In the genomic region with DNA sequence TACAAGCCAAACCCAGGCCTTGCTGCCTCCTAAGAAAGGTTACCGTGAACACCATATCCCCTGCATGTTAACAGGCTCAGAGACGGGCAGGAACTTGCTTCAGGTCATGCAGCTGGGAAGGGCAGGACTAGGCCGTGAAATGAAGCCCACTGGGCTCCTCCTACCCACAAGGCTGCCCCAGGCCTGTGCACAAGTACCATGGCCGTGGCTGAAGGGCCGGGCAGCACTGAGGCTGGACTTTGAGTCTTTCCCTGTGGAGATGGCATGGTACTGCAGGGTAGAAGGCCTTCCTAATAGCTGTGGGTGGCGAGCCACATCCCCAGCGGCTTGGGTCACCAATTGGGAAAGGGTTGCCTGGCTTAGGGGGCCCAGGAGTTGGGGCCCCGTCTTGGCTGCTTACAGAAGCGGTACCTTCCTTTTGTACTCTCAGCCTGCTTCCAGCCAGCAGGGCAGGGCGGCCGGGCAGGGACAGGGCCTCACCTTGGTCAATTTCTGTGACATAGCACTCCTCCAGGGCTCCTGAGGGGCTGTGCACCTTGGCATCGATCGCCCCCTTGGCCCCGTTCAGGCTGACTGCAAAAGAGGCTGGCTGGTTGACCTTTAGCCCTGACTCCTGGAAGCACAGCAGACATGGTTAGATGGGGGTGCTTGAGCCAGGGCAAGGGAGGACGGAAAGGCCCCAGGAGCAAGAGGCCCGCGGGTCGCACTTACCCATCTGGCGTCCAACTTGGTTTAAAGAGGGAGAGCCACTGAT, we compare ENCODE assay signal across 19 cellular contexts. TPM values are rescaled to one million over a fixed set of nuclear protein-coding genes. Genes with fewer than 3 reads are reported as not detected.
DNase-seq lines count a peak whose midpoint lies in the region; ATAC-seq, FAIRE-seq and TF ChIP-seq lines count a peak whose summit lies in the region.
"Had no signal": no experiment of that assay in that cellular context is flagged by ENCODE, and none has a peak within 500 bp of the region (broad histone marks: within the 10 kb centered on the region; RNA-seq: fewer than 3 reads in every experiment).

No MANE protein-coding gene starts in this region.

- peaks cover 13% of the 10 kb centered on the region for H4K20me1 ChIP-seq in K562 (replicated peaks; ENCODE audit: control insufficient read depth, insufficient read depth, low read length)

- ATAC-seq in CD4-positive, CD25-positive, alpha-beta regulatory T cell (ENCODE audit: low read depth in 2 of 2): no peak
- ATAC-seq in K562 (no peak), HG02870 (IDR thresholded peaks at IDR 0.05; ENCODE audit: unreplicated experiment) (no peak)
- ATAC-seq in naive thymus-derived CD4-positive, alpha-beta T cell: no peak
- ATAC-seq: WTC11 had no signal

- in situ Hi-C loops in K562 (cut with MboI): no loop called here

- TF ChIP-seq POLR2A in K562 (conservative IDR thresholded peaks at IDR 0.05): no peak

- no TSS peak for BruUV-seq in K562 (replicated peaks; lab: Mats Ljungman, UMichigan)

- H3K4me2 ChIP-seq in K562 (ENCODE audit: insufficient read depth, low read length): no peak overlapping the region

- H3K79me2 ChIP-seq in K562 (ENCODE audit: control insufficient read depth, insufficient read depth, low read length): no peaks in the 10 kb centered on the region
- H3K79me2 ChIP-seq: parathyroid adenoma had no signal

- peak overlapping the region; percentile 21 to 89 (median 74) for H3K4me3 Mint-ChIP-seq in CD4-positive, CD25-positive, alpha-beta regulatory T cell
- H3K4me3 Mint-ChIP-seq in naive thymus-derived CD4-positive, alpha-beta T cell: peak overlapping the region in 5 of 10 donors; percentile 9 to 68 (median 43)
- H3K4me3 Mint-ChIP-seq in mesothelial cell of epicardium: no peak overlapping the region
- H3K4me3 Mint-ChIP-seq: activated T-cell treated with anti-CD3 and anti-CD28 coated beads, Interleukin-2, amount 50 U/mL, for 4 hours; WTC11 had no signal

- H3K9me3 ChIP-seq in CD4-positive, CD25-positive, alpha-beta regulatory T cell (ENCODE audit: control insufficient read depth in 2 of 2, low read length in 2 of 2): no peaks in the 10 kb centered on the region
- H3K9me3 ChIP-seq in K562 (replicated peaks; ENCODE audit: control insufficient read depth, insufficient read depth, low read depth, low read length): no peaks in the 10 kb centered on the region
- no peaks in the 10 kb centered on the region for H3K9me3 ChIP-seq in naive thymus-derived CD4-positive, alpha-beta T cell (ENCODE audit: control insufficient read depth in 2 of 3, low read length in 3 of 3)
- H3K9me3 ChIP-seq: BE2C, testis had no signal

- H2AFZ ChIP-seq in K562 (ENCODE audit: low read depth, low read length): no peak overlapping the region
- H2AFZ ChIP-seq: parathyroid adenoma had no signal

- no peak for TF ChIP-seq EP300 in K562 (IDR thresholded peaks at IDR 0.05; ENCODE audit: low read length)

- no peaks in the 10 kb centered on the region for H3K27me3 ChIP-seq in CD4-positive, CD25-positive, alpha-beta regulatory T cell (ENCODE audit: control insufficient read depth, insufficient read depth, low read length)
- no peaks in the 10 kb centered on the region for H3K27me3 ChIP-seq in K562 (ENCODE audit: control insufficient read depth in 2 of 2, insufficient read depth in 2 of 2, low read length in 2 of 2)
- no peaks in the 10 kb centered on the region for H3K27me3 ChIP-seq in naive thymus-derived CD4-positive, alpha-beta T cell (ENCODE audit: control insufficient read depth in 2 of 2, insufficient read depth in 2 of 2, low read length in 2 of 2)
- H3K27me3 ChIP-seq: BE2C, testis had no signal

- H3K4me3 ChIP-seq in CD4-positive, CD25-positive, alpha-beta regulatory T cell (ENCODE audit: low read depth, low read length): no peak overlapping the region
- H3K4me3 ChIP-seq in K562: no peak overlapping the region
- no peak overlapping the region for H3K4me3 ChIP-seq in naive thymus-derived CD4-positive, alpha-beta T cell (ENCODE audit: low read length)
- H3K4me3 ChIP-seq: testis had no signal

- no peak overlapping the region for H3K9ac ChIP-seq in K562 (ENCODE audit: insufficient read depth in 1 of 2, low read depth in 2 of 2, low read length in 2 of 2)
- H3K9ac ChIP-seq: parathyroid adenoma had no signal

- intact Hi-C loops in K562 (cut with micrococcal nuclease): no loop called here
- intact Hi-C loops in naive thymus-derived CD4-positive, alpha-beta T cell (cut with micrococcal nuclease): no loop called here

- peak overlapping the region; percentile 68 for H3K27ac ChIP-seq in CD4-positive, CD25-positive, alpha-beta regulatory T cell (ENCODE audit: insufficient read depth, low read length, poor library complexity, severe bottlenecking)
- H3K27ac ChIP-seq in K562 (ENCODE audit: extremely low read depth, low read depth, low read length): no peak overlapping the region
- peak overlapping the region; percentile 66 for H3K27ac ChIP-seq in naive thymus-derived CD4-positive, alpha-beta T cell (ENCODE audit: low read depth, low read length)
- H3K27ac ChIP-seq: parathyroid adenoma, testis had no signal

- H3K9me3 Mint-ChIP-seq in CD4-positive, CD25-positive, alpha-beta regulatory T cell: peaks cover 0 to 2% (median 0%) of the 10 kb centered on the region in 7 donors
- no peaks in the 10 kb centered on the region for H3K9me3 Mint-ChIP-seq in naive thymus-derived CD4-positive, alpha-beta T cell
- H3K9me3 Mint-ChIP-seq in mesothelial cell of epicardium: no peaks in the 10 kb centered on the region
- H3K9me3 Mint-ChIP-seq: activated T-cell treated with anti-CD3 and anti-CD28 coated beads, Interleukin-2, amount 50 U/mL, for 4 hours; WTC11 had no signal

- WGBS in K562 (ENCODE audit: insufficient coverage, low coverage, missing lambda C conversion rate): 78% methylated on average over 11 of the region's 19 CpGs

- H3K36me3 ChIP-seq in CD4-positive, CD25-positive, alpha-beta regulatory T cell (ENCODE audit: control insufficient read depth, insufficient read depth, low read length): peaks cover 47% of the 10 kb centered on the region
- peaks cover 75% of the 10 kb centered on the region; the same call in 2 of the 3 replicates for H3K36me3 ChIP-seq in K562 (ENCODE audit: control insufficient read depth, insufficient read depth, low read length)
- H3K36me3 ChIP-seq in naive thymus-derived CD4-positive, alpha-beta T cell (ENCODE audit: control insufficient read depth in 2 of 3, insufficient read depth in 3 of 3, low read length in 3 of 3): peaks cover 5 to 72% (median 8%) of the 10 kb centered on the region in 3 experiments

- DNase-seq in CD4-positive, CD25-positive, alpha-beta regulatory T cell: no peak
- DNase-seq in EL (peak; percentile 3), K562 (ENCODE audit: extremely low read depth in 1 of 4, low spot score in 3 of 4) (no peak), KG1 (lab: John Stamatoyannopoulos, UW) (no peak), mesothelial cell of epicardium (ENCODE audit: low spot score in 2 of 2, unreplicated experiment in 2 of 2) (no peak)
- no peak for DNase-seq in naive thymus-derived CD4-positive, alpha-beta T cell
- DNase-seq: activated T-cell treated with anti-CD3 and anti-CD28 coated beads, Interleukin-2, amount 50 U/mL, for 4 hours; BE2C; DMS79; NCI-H1694; stimulated activated CD4-positive, alpha-beta T cell treated with anti-CD3 and anti-CD28 coated beads, Interleukin-12 subunit alpha, Interleukin-12 subunit beta, amount 100 ng/mL, for 4 hours; testis had no signal

- CTCF ChIA-PET in K562 (lab: Yijun Ruan, JAX; ENCODE audit: low intra/inter-chr PET ratio): no interaction called here
- CTCF ChIA-PET in naive thymus-derived CD4-positive, alpha-beta T cell (lab: Charles Lee): no interaction called here

- H3K4me1 ChIP-seq in CD4-positive, CD25-positive, alpha-beta regulatory T cell (ENCODE audit: control insufficient read depth, insufficient read depth, low read length, poor library complexity, severe bottlenecking): peaks cover 85% of the 10 kb centered on the region
- H3K4me1 ChIP-seq in K562 (replicated peaks in 1 of 2; ENCODE audit: control insufficient read depth in 2 of 2, insufficient read depth in 2 of 2, low read length in 2 of 2): peaks cover 3 to 50% of the 10 kb centered on the region in 2 experiments; a peak in 3 of 5 replicates
- peaks cover 33 to 75% of the 10 kb centered on the region in 2 donors for H3K4me1 ChIP-seq in naive thymus-derived CD4-positive, alpha-beta T cell (ENCODE audit: control insufficient read depth in 2 of 2, insufficient read depth in 2 of 2, low read length in 2 of 2)
- H3K4me1 ChIP-seq: BE2C, parathyroid adenoma, testis had no signal

- no peaks in the 10 kb centered on the region for H3K27me3 Mint-ChIP-seq in CD4-positive, CD25-positive, alpha-beta regulatory T cell
- H3K27me3 Mint-ChIP-seq in naive thymus-derived CD4-positive, alpha-beta T cell: no peaks in the 10 kb centered on the region
- no peaks in the 10 kb centered on the region for H3K27me3 Mint-ChIP-seq in mesothelial cell of epicardium (ENCODE audit: low read depth)

- POLR2A ChIA-PET in K562 (lab: Yijun Ruan, JAX): interaction anchor here (1.4 kb wide), 1 partner anchor 15 kb away, joined by 3 read pairs; no protein-coding TSS in a partner anchor
- POLR2A ChIA-PET in naive thymus-derived CD4-positive, alpha-beta T cell (lab: Charles Lee): interaction anchor here (0.6 to 5.8 kb wide), 5 partner anchors 11 to 383 kb away, joined by 3 to 45 read pairs (median 8); no protein-coding TSS in a partner anchor

- H3K27ac Mint-ChIP-seq in CD4-positive, CD25-positive, alpha-beta regulatory T cell: peak overlapping the region; percentile 80 to 92 (median 82)
- H3K27ac Mint-ChIP-seq in naive thymus-derived CD4-positive, alpha-beta T cell: peak overlapping the region in 8 of 9 donors; percentile 46 to 88 (median 60)
- no peak overlapping the region for H3K27ac Mint-ChIP-seq in mesothelial cell of epicardium
- H3K27ac Mint-ChIP-seq: WTC11 had no signal

- FAIRE-seq in K562 (lab: Jason Lieb, UNC): no peak

- TF ChIP-seq CTCF in K562 (IDR thresholded peaks at IDR 0.05 in 2 of 3, conservative IDR thresholded peaks at IDR 0.05 in 1 of 3; ENCODE audit: insufficient read depth in 2 of 3, low read depth in 1 of 3, low read length in 3 of 3) (no peak), mesothelial cell of epicardium (IDR thresholded peaks at IDR 0.05; ENCODE audit: unreplicated experiment) (no peak)

- H3K9me1 ChIP-seq in K562 (ENCODE audit: control insufficient read depth, insufficient read depth, low read length): no peaks in the 10 kb centered on the region

- no peak for TF ChIP-seq RAD21 in K562 (CRISPR knock-in tag; conservative IDR thresholded peaks at IDR 0.05 in 1 of 2, IDR thresholded peaks at IDR 0.05 in 1 of 2)

- peaks cover 0 to 72% (median 9%) of the 10 kb centered on the region in 4 donors for H3K4me1 Mint-ChIP-seq in CD4-positive, CD25-positive, alpha-beta regulatory T cell
- peaks cover 12 to 41% (median 25%) of the 10 kb centered on the region in 7 donors for H3K4me1 Mint-ChIP-seq in naive thymus-derived CD4-positive, alpha-beta T cell
- H3K4me1 Mint-ChIP-seq in mesothelial cell of epicardium: no peaks in the 10 kb centered on the region

- H3K36me3 Mint-ChIP-seq in CD4-positive, CD25-positive, alpha-beta regulatory T cell: peaks cover 8% of the 10 kb centered on the region
- H3K36me3 Mint-ChIP-seq in naive thymus-derived CD4-positive, alpha-beta T cell: peaks cover 0 to 3% (median 0%) of the 10 kb centered on the region in 5 donors
- H3K36me3 Mint-ChIP-seq in mesothelial cell of epicardium: peaks cover 4% of the 10 kb centered on the region

RNA-seq across cellular contexts. Expression of a gene that starts 23.8 kb away (rescaled TPM):
- total RNA-seq in CD4-positive, CD25-positive, alpha-beta regulatory T cell: 1,918 TPM
- polyA plus RNA-seq in CD4-positive, CD25-positive, alpha-beta regulatory T cell: 100 to 1,000 TPM; 219 to 283 (median 250) TPM
- 432 and 1,364 TPM in 2 replicates for total RNA-seq in K562 (2011; cell fraction: chromatin; rRNA removed; ENCODE audit: low replicate concordance)
- 816 and 818 TPM in 2 replicates for total RNA-seq in K562 (2011; cell fraction: nucleolus; rRNA removed)
- 362 and 459 TPM in 2 replicates for total RNA-seq in K562 (2011; cell fraction: nucleoplasm; rRNA removed)
- total RNA-seq in K562 (2014; rRNA removed): 554 and 803 TPM in 2 replicates
- total RNA-seq in K562 (2014; rRNA removed; fragmentation: Illumina TruSeq; extraction: Trizol): 72.2 and 110 TPM in 2 replicates
- total RNA-seq in K562 (2015; rRNA removed; fragmentation: Illumina TruSeq; extraction: Trizol): 135 and 162 TPM in 2 replicates
- total RNA-seq in K562 (2021): 672 and 735 TPM in 2 replicates
- 86.6 and 165 TPM in 2 replicates for polyA plus RNA-seq in K562 (2011; rRNA removed)
- polyA plus RNA-seq in K562 (2011; cell fraction: cytosol; rRNA removed): 122 and 183 TPM in 2 replicates
- 624 and 751 TPM in 2 replicates for polyA plus RNA-seq in K562 (2011; cell fraction: nucleus; rRNA removed)
- polyA plus RNA-seq in K562 (2012): 392 and 593 TPM in 2 replicates
- polyA plus RNA-seq in K562 (2014; fragmentation: Illumina TruSeq; extraction: Trizol): 329 and 438 TPM in 2 replicates
- 1 to 10 TPM; 6.2 to 6.8 TPM for polyA plus RNA-seq in K562 (2014; fragmentation: Nextera tagmentation; extraction: Ambion mirVana)
- 226 and 245 TPM in 2 replicates for polyA plus RNA-seq in K562 (2014; rRNA removed)
- 249 and 291 TPM in 2 replicates for polyA minus RNA-seq in K562 (2011; rRNA and poly(A)+ RNA removed)
- polyA minus RNA-seq in K562 (2011; cell fraction: cytosol; rRNA and poly(A)+ RNA removed): 522 and 767 TPM in 2 replicates
- polyA minus RNA-seq in K562 (2011; cell fraction: nucleus; rRNA and poly(A)+ RNA removed): 248 and 324 TPM in 2 replicates
- 1,000 to 10,000 TPM in 2 of 5 experiments, 100 to 1,000 TPM in 3; 440 to 1,423 (median 604) TPM for total RNA-seq in naive thymus-derived CD4-positive, alpha-beta T cell
- 100 to 1,000 TPM in 1 of 2 donors, 10 to 100 TPM in 1; 96.0 to 333 TPM for polyA plus RNA-seq in naive thymus-derived CD4-positive, alpha-beta T cell
- total RNA-seq in mesothelial cell of epicardium: 1,336 to 1,412 TPM (median 1,356 TPM) in 3 replicates

RNA-seq across cellular contexts. Expression of a gene that starts 28.5 kb away (rescaled TPM):
- total RNA-seq in CD4-positive, CD25-positive, alpha-beta regulatory T cell: 133 TPM
- polyA plus RNA-seq in CD4-positive, CD25-positive, alpha-beta regulatory T cell: 10 to 100 TPM; 31.8 to 44.0 (median 34.6) TPM
- total RNA-seq in K562 (2011; cell fraction: chromatin; rRNA removed; ENCODE audit: low replicate concordance): 41.8 and 93.2 TPM in 2 replicates
- total RNA-seq in K562 (2011; cell fraction: nucleolus; rRNA removed): 88.9 and 97.4 TPM in 2 replicates
- 70.5 and 73.6 TPM in 2 replicates for total RNA-seq in K562 (2011; cell fraction: nucleoplasm; rRNA removed)
- total RNA-seq in K562 (2014; rRNA removed) (32.9 and 36.2 TPM in 2 replicates), K562 (2014; rRNA removed; fragmentation: Illumina TruSeq; extraction: Trizol) (37.5 and 38.3 TPM in 2 replicates), K562 (2015; rRNA removed; fragmentation: Illumina TruSeq; extraction: Trizol) (61.9 and 67.8 TPM in 2 replicates), K562 (2021) (124 and 135 TPM in 2 replicates), mesothelial cell of epicardium (71.4 to 76.3 TPM (median 71.9 TPM) in 3 replicates)
- polyA plus RNA-seq in K562 (2011; rRNA removed) (77.4 and 81.2 TPM in 2 replicates), K562 (2014; fragmentation: Illumina TruSeq; extraction: Trizol) (177 and 206 TPM in 2 replicates), K562 (2014; fragmentation: Nextera tagmentation; extraction: Ambion mirVana) (1 to 10 TPM; 2.3 to 3.1 TPM), K562 (2014; rRNA removed) (86.7 and 110 TPM in 2 replicates)
- 100.0 and 121 TPM in 2 replicates for polyA plus RNA-seq in K562 (2011; cell fraction: cytosol; rRNA removed)
- 238 and 242 TPM in 2 replicates for polyA plus RNA-seq in K562 (2011; cell fraction: nucleus; rRNA removed)
- 125 and 134 TPM in 2 replicates for polyA plus RNA-seq in K562 (2012)
- polyA minus RNA-seq in K562 (2011; rRNA and poly(A)+ RNA removed): 24.0 and 43.3 TPM in 2 replicates
- polyA minus RNA-seq in K562 (2011; cell fraction: cytosol; rRNA and poly(A)+ RNA removed): 51.3 and 57.9 TPM in 2 replicates
- 28.5 and 40.8 TPM in 2 replicates for polyA minus RNA-seq in K562 (2011; cell fraction: nucleus; rRNA and poly(A)+ RNA removed)
- total RNA-seq in naive thymus-derived CD4-positive, alpha-beta T cell: 100 to 1,000 TPM in 2 of 5 experiments, 10 to 100 TPM in 3; 53.5 to 141 (median 89.9) TPM
- 10 to 100 TPM; 31.5 to 34.6 TPM for polyA plus RNA-seq in naive thymus-derived CD4-positive, alpha-beta T cell

RNA-seq across cellular contexts. Expression of a gene that starts 47.6 kb away (rescaled TPM):
- 4,192 TPM for total RNA-seq in CD4-positive, CD25-positive, alpha-beta regulatory T cell
- polyA plus RNA-seq in CD4-positive, CD25-positive, alpha-beta regulatory T cell: 1,000 to 10,000 TPM; 3,877 to 6,073 (median 4,905) TPM
- 652 and 1,355 TPM in 2 replicates for total RNA-seq in K562 (2011; cell fraction: chromatin; rRNA removed; ENCODE audit: low replicate concordance)
- total RNA-seq in K562 (2011; cell fraction: nucleolus; rRNA removed): 1,356 and 1,561 TPM in 2 replicates
- 1,670 and 2,786 TPM in 2 replicates for total RNA-seq in K562 (2011; cell fraction: nucleoplasm; rRNA removed)
- total RNA-seq in K562 (2014; rRNA removed) (4,111 and 4,705 TPM in 2 replicates), K562 (2014; rRNA removed; fragmentation: Illumina TruSeq; extraction: Trizol) (3,682 and 4,010 TPM in 2 replicates), K562 (2015; rRNA removed; fragmentation: Illumina TruSeq; extraction: Trizol) (3,735 and 3,774 TPM in 2 replicates), K562 (2021) (4,299 and 4,408 TPM in 2 replicates), mesothelial cell of epicardium (2,969 to 3,108 TPM (median 3,066 TPM) in 3 replicates)
- polyA plus RNA-seq in K562 (2011; rRNA removed) (5,297 and 6,545 TPM in 2 replicates), K562 (2014; fragmentation: Illumina TruSeq; extraction: Trizol) (6,119 and 7,432 TPM in 2 replicates), K562 (2014; fragmentation: Nextera tagmentation; extraction: Ambion mirVana) (1,000 to 10,000 TPM; 5,014 to 7,600 TPM), K562 (2014; rRNA removed) (6,193 and 7,323 TPM in 2 replicates)
- 7,052 and 10,074 TPM in 2 replicates for polyA plus RNA-seq in K562 (2011; cell fraction: cytosol; rRNA removed)
- 3,562 and 5,028 TPM in 2 replicates for polyA plus RNA-seq in K562 (2011; cell fraction: nucleus; rRNA removed)
- 5,208 and 8,851 TPM in 2 replicates for polyA plus RNA-seq in K562 (2012)
- 1,451 and 1,523 TPM in 2 replicates for polyA minus RNA-seq in K562 (2011; rRNA and poly(A)+ RNA removed)
- 1,578 and 1,804 TPM in 2 replicates for polyA minus RNA-seq in K562 (2011; cell fraction: cytosol; rRNA and poly(A)+ RNA removed)
- polyA minus RNA-seq in K562 (2011; cell fraction: nucleus; rRNA and poly(A)+ RNA removed): 368 and 622 TPM in 2 replicates
- total RNA-seq in naive thymus-derived CD4-positive, alpha-beta T cell: 1,000 to 10,000 TPM; 2,926 to 5,130 (median 5,063) TPM
- 1,000 to 10,000 TPM; 6,302 to 7,439 TPM for polyA plus RNA-seq in naive thymus-derived CD4-positive, alpha-beta T cell

RNA-seq across cellular contexts. Expression of a gene that starts 55.0 kb away (rescaled TPM):
- 8.1 TPM for total RNA-seq in CD4-positive, CD25-positive, alpha-beta regulatory T cell
- 10 to 100 TPM; 21.0 to 34.3 (median 25.4) TPM for polyA plus RNA-seq in CD4-positive, CD25-positive, alpha-beta regulatory T cell
- not detected in 2 replicates for total RNA-seq in K562 (2011; cell fraction: chromatin; rRNA removed; ENCODE audit: low replicate concordance)
- not detected in 2 replicates for total RNA-seq in K562 (2011; cell fraction: nucleolus; rRNA removed)
- total RNA-seq in K562 (2011; cell fraction: nucleoplasm; rRNA removed): 0.66 TPM in 1 of 2 replicates, not detected in the other
- 0.54 and 0.61 TPM in 2 replicates for total RNA-seq in K562 (2014; rRNA removed)
- 0.29 and 0.44 TPM in 2 replicates for total RNA-seq in K562 (2014; rRNA removed; fragmentation: Illumina TruSeq; extraction: Trizol)
- total RNA-seq in K562 (2015; rRNA removed; fragmentation: Illumina TruSeq; extraction: Trizol): 0.19 and 0.29 TPM in 2 replicates
- total RNA-seq in K562 (2021): 0.35 and 0.51 TPM in 2 replicates
- 0.18 and 0.64 TPM in 2 replicates for polyA plus RNA-seq in K562 (2011; rRNA removed)
- 0.37 and 0.66 TPM in 2 replicates for polyA plus RNA-seq in K562 (2011; cell fraction: cytosol; rRNA removed)
- polyA plus RNA-seq in K562 (2011; cell fraction: nucleus; rRNA removed): 0.10 and 0.21 TPM in 2 replicates
- 0.52 and 2.2 TPM in 2 replicates for polyA plus RNA-seq in K562 (2012)
- 0.51 and 0.71 TPM in 2 replicates for polyA plus RNA-seq in K562 (2014; fragmentation: Illumina TruSeq; extraction: Trizol)
- under 1 TPM; 0.18 to 0.71 TPM for polyA plus RNA-seq in K562 (2014; fragmentation: Nextera tagmentation; extraction: Ambion mirVana)
- 0.38 and 0.62 TPM in 2 replicates for polyA plus RNA-seq in K562 (2014; rRNA removed)
- polyA minus RNA-seq in K562 (2011; rRNA and poly(A)+ RNA removed): 0.14 and 0.45 TPM in 2 replicates
- polyA minus RNA-seq in K562 (2011; cell fraction: cytosol; rRNA and poly(A)+ RNA removed): not detected in 2 replicates
- 0.67 TPM in 1 of 2 replicates, not detected in the other for polyA minus RNA-seq in K562 (2011; cell fraction: nucleus; rRNA and poly(A)+ RNA removed)
- 1 to 10 TPM in 4 of 5 experiments, under 1 TPM in 1; 0.58 to 4.7 (median 3.2) TPM for total RNA-seq in naive thymus-derived CD4-positive, alpha-beta T cell
- polyA plus RNA-seq in naive thymus-derived CD4-positive, alpha-beta T cell: 10 to 100 TPM; 35.7 to 47.7 TPM
- 0.20 to 0.59 TPM (median 0.38 TPM) in 3 replicates for total RNA-seq in mesothelial cell of epicardium
- total RNA-seq: activated T-cell treated with anti-CD3 and anti-CD28 coated beads, Interleukin-2, amount 50 U/mL, for 4 hours; LHCN-M2; NCI-H460 had no signal
- polyA plus RNA-seq: aorta had no signal

RNA-seq across cellular contexts. Expression of a gene that starts 55.7 kb away (rescaled TPM):
- not detected for total RNA-seq in CD4-positive, CD25-positive, alpha-beta regulatory T cell
- polyA plus RNA-seq in CD4-positive, CD25-positive, alpha-beta regulatory T cell: not detected
- total RNA-seq in K562 (2011; cell fraction: chromatin; rRNA removed; ENCODE audit: low replicate concordance): not detected in 2 replicates
- not detected in 2 replicates for total RNA-seq in K562 (2011; cell fraction: nucleolus; rRNA removed)
- not detected in 2 replicates for total RNA-seq in K562 (2011; cell fraction: nucleoplasm; rRNA removed)
- 0.08 TPM in 1 of 2 replicates, not detected in the other for total RNA-seq in K562 (2014; rRNA removed)
- not detected in 2 replicates for total RNA-seq in K562 (2014; rRNA removed; fragmentation: Illumina TruSeq; extraction: Trizol)
- not detected in 2 replicates for total RNA-seq in K562 (2015; rRNA removed; fragmentation: Illumina TruSeq; extraction: Trizol)
- total RNA-seq in K562 (2021): not detected in 2 replicates
- polyA plus RNA-seq in K562 (2011; rRNA removed): not detected in 2 replicates
- not detected in 2 replicates for polyA plus RNA-seq in K562 (2011; cell fraction: cytosol; rRNA removed)
- not detected in 2 replicates for polyA plus RNA-seq in K562 (2011; cell fraction: nucleus; rRNA removed)
- polyA plus RNA-seq in K562 (2012): not detected in 2 replicates
- polyA plus RNA-seq in K562 (2014; fragmentation: Illumina TruSeq; extraction: Trizol): not detected in 2 replicates
- not detected for polyA plus RNA-seq in K562 (2014; fragmentation: Nextera tagmentation; extraction: Ambion mirVana)
- not detected in 2 replicates for polyA plus RNA-seq in K562 (2014; rRNA removed)
- not detected in 2 replicates for polyA minus RNA-seq in K562 (2011; rRNA and poly(A)+ RNA removed)
- not detected in 2 replicates for polyA minus RNA-seq in K562 (2011; cell fraction: cytosol; rRNA and poly(A)+ RNA removed)
- polyA minus RNA-seq in K562 (2011; cell fraction: nucleus; rRNA and poly(A)+ RNA removed): not detected in 2 replicates
- not detected for total RNA-seq in naive thymus-derived CD4-positive, alpha-beta T cell
- not detected for polyA plus RNA-seq in naive thymus-derived CD4-positive, alpha-beta T cell
- total RNA-seq in mesothelial cell of epicardium: not detected in 3 replicates
- total RNA-seq: activated T-cell treated with anti-CD3 and anti-CD28 coated beads, Interleukin-2, amount 50 U/mL, for 4 hours; aorta; LHCN-M2; NCI-H460; OCI-LY7; WTC11 had no signal
- polyA plus RNA-seq: aorta had no signal
